Comparison of ENCODE assay signal across 8 cellular contexts in genomic region chrX:40169193-40170086, GRCh38.
DNase-seq lines count a peak whose midpoint lies in the region; ATAC-seq lines count a peak whose summit lies in the region.

No MANE protein-coding gene starts in this region.

- no peaks in the 10 kb centered on the region for H3K9me3 Mint-ChIP-seq in activated naive CD4-positive, alpha-beta T cell treated with anti-CD3 and anti-CD28 coated beads for 36 hours

- H3K36me3 Mint-ChIP-seq in activated naive CD4-positive, alpha-beta T cell treated with anti-CD3 and anti-CD28 coated beads for 36 hours (ENCODE audit: low read depth), result peaks cover 10% of the 10 kb centered on the region

- H3K9ac ChIP-seq in SK-N-MC (ENCODE audit: insufficient read length), result no peak overlapping the region
- peak overlapping the region; percentile 70 for H3K9ac ChIP-seq in iPS-15b (ENCODE audit: low read depth, low read length)

- H3K9me3 ChIP-seq in KOPT-K1 (ENCODE audit: insufficient read depth, low read length, poor library complexity, severe bottlenecking) (no peaks in the 10 kb centered on the region), SK-N-MC (ENCODE audit: low read depth, low read length) (no peaks in the 10 kb centered on the region), iPS-15b (ENCODE audit: control insufficient read depth, insufficient read depth, low read length) (no peaks in the 10 kb centered on the region)

- CTCF ChIA-PET in activated naive CD4-positive, alpha-beta T cell treated with anti-CD3 and anti-CD28 coated beads for 36 hours (lab: Charles Lee), result interaction anchor here (0.7 to 2.1 kb wide), 2 partner anchors 353 kb away, joined by 3 to 7 read pairs; no protein-coding TSS in a partner anchor

- peaks cover 41% of the 10 kb centered on the region for H3K27me3 ChIP-seq in iPS-15b (ENCODE audit: control insufficient read depth, insufficient read depth, low read length)

- H3K27me3 Mint-ChIP-seq in activated naive CD4-positive, alpha-beta T cell treated with anti-CD3 and anti-CD28 coated beads for 36 hours (ENCODE audit: low read depth), result no peaks in the 10 kb centered on the region

- peaks cover 42% of the 10 kb centered on the region for H3K4me1 Mint-ChIP-seq in activated naive CD4-positive, alpha-beta T cell treated with anti-CD3 and anti-CD28 coated beads for 36 hours (ENCODE audit: low read depth)

- H3K27ac ChIP-seq in KOPT-K1 (ENCODE audit: low read depth, low read length, poor library complexity, severe bottlenecking) (peak overlapping the region; percentile 90), SK-N-MC (peak overlapping the region; percentile 62; the same call in 1 of the 2 replicates)

- peak overlapping the region; percentile 99 for H3K27ac Mint-ChIP-seq in activated naive CD4-positive, alpha-beta T cell treated with anti-CD3 and anti-CD28 coated beads for 36 hours

- intact Hi-C loops in activated naive CD4-positive, alpha-beta T cell treated with anti-CD3 and anti-CD28 coated beads for 36 hours (cut with micrococcal nuclease), result loop anchor here (1.0 to 10.0 kb wide), 11 partner anchors 16 to 1362 kb away; partner anchors contain the start of genes DDX3X, MED14 and USP9X

- H3K4me1 ChIP-seq in iPS-15b (ENCODE audit: control insufficient read depth, insufficient read depth, low read length), result peaks cover 29% of the 10 kb centered on the region

- H3K36me3 ChIP-seq in KOPT-K1 (ENCODE audit: insufficient read depth, low read length) (no peaks in the 10 kb centered on the region), SK-N-MC (ENCODE audit: insufficient read depth, low read length) (no peaks in the 10 kb centered on the region), iPS-15b (ENCODE audit: control insufficient read depth, insufficient read depth, low read length) (no peaks in the 10 kb centered on the region)

- ATAC-seq in GM21367 (IDR thresholded peaks at IDR 0.05; ENCODE audit: unreplicated experiment) (peak; percentile 43), HG03521 (IDR thresholded peaks at IDR 0.05; ENCODE audit: unreplicated experiment) (no peak)

- DNase-seq in CD1c-positive myeloid dendritic cell (ENCODE audit: extremely low spot score) (peak; percentile 79), SK-N-MC (ENCODE audit: low read depth, low spot score) (no peak)
- peak; percentile 92 for DNase-seq in activated naive CD4-positive, alpha-beta T cell treated with anti-CD3 and anti-CD28 coated beads for 36 hours
- peak; percentile 67 for DNase-seq in stimulated activated CD4-positive, alpha-beta T cell treated with anti-CD3 and anti-CD28 coated beads, Interleukin-2, amount 100 ng/mL, for 4 hours (ENCODE audit: low read depth)

- H3K4me3 Mint-ChIP-seq in activated naive CD4-positive, alpha-beta T cell treated with anti-CD3 and anti-CD28 coated beads for 36 hours, result peak overlapping the region; percentile 91

- H3K4me3 ChIP-seq in SK-N-MC, result peak overlapping the region; percentile 24
- peak overlapping the region; percentile 45 for H3K4me3 ChIP-seq in iPS-15b (ENCODE audit: low read depth, low read length)
